Comparison of ENCODE assay signal across 21 cellular contexts in genomic region chr11:68480193-68480592, GRCh38.
"Had no signal": no experiment of that assay in that cellular context is flagged by ENCODE, and none has a peak within 500 bp of the region (broad histone marks: within the 10 kb centered on the region; RNA-seq: fewer than 3 reads in every experiment).

No MANE protein-coding gene starts in this region.

- H3K9me3 Mint-ChIP-seq: activated T-cell treated with anti-CD3 and anti-CD28 coated beads, Interleukin-2, amount 50 U/mL, for 4 hours; effector memory CD8-positive, alpha-beta T cell had no signal

- ATAC-seq: activated CD8-positive, alpha-beta memory T cell treated with anti-CD3 and anti-CD28 coated beads, Interleukin-2, amount 10 ng/mL, durations not matched to agents 7 days and 5 days; activated T-cell treated with anti-CD3 and anti-CD28 coated beads, Interleukin-2, amount 50 U/mL, for 4 hours; effector memory CD8-positive, alpha-beta T cell had no signal

- H3K9me3 ChIP-seq: left lung, neutrophil, pancreas, sigmoid colon, vagina had no signal

- H3K27me3 ChIP-seq: cardiac muscle cell, left lung, neutrophil, pancreas, sigmoid colon, spleen, tibial nerve, vagina had no signal

- H3K27me3 Mint-ChIP-seq: activated CD4-positive, alpha-beta memory T cell treated with anti-CD3 and anti-CD28 coated beads, Interleukin-2, amount 10 ng/mL, durations not matched to agents 7 days and 5 days; activated CD8-positive, alpha-beta memory T cell treated with anti-CD3 and anti-CD28 coated beads, Interleukin-2, amount 10 ng/mL, durations not matched to agents 7 days and 5 days; activated naive CD8-positive, alpha-beta T cell treated with anti-CD3 and anti-CD28 coated beads, Interleukin-2, amount 10 ng/mL, durations not matched to agents 7 days and 5 days; effector memory CD8-positive, alpha-beta T cell had no signal

- H3K36me3 ChIP-seq: pancreas, sigmoid colon, vagina had no signal

- H3K4me3 ChIP-seq: cardiac muscle cell, left lung, pancreas, sigmoid colon, spleen, tibial nerve, vagina had no signal

- H3K4me3 Mint-ChIP-seq: activated CD4-positive, alpha-beta memory T cell treated with anti-CD3 and anti-CD28 coated beads, Interleukin-2, amount 10 ng/mL, durations not matched to agents 7 days and 5 days; activated CD8-positive, alpha-beta memory T cell treated with anti-CD3 and anti-CD28 coated beads, Interleukin-2, amount 10 ng/mL, durations not matched to agents 7 days and 5 days; activated naive CD8-positive, alpha-beta T cell treated with anti-CD3 and anti-CD28 coated beads, Interleukin-2, amount 10 ng/mL, durations not matched to agents 7 days and 5 days; activated T-cell treated with anti-CD3 and anti-CD28 coated beads, Interleukin-2, amount 50 U/mL, for 4 hours had no signal

- FAIRE-seq: kidney, pancreas had no signal

- DNase-seq: activated CD4-positive, alpha-beta memory T cell treated with anti-CD3 and anti-CD28 coated beads, Interleukin-2, amount 10 ng/mL, durations not matched to agents 7 days and 5 days; activated CD4-positive, alpha-beta T cell treated with anti-CD3 and anti-CD28 coated beads for 48 hours; activated CD4-positive, CD25-positive, alpha-beta regulatory T cell; activated CD8-positive, alpha-beta memory T cell treated with anti-CD3 and anti-CD28 coated beads, Interleukin-2, amount 10 ng/mL, durations not matched to agents 7 days and 5 days; activated effector memory CD4-positive, alpha-beta T cell treated with Interleukin-2 at 50 U/mL for 16 hours; activated naive CD8-positive, alpha-beta T cell treated with anti-CD3 and anti-CD28 coated beads, Interleukin-2, amount 10 ng/mL, durations not matched to agents 7 days and 5 days; activated T-cell treated with anti-CD3 and anti-CD28 coated beads, Interleukin-2, amount 50 U/mL, for 4 hours; amygdala; effector memory CD8-positive, alpha-beta T cell; hippocampal formation; kidney; left lung; pancreas; sigmoid colon; spleen; stimulated activated naive CD4-positive, alpha-beta T cell treated with Interleukin-2 at 50 U/mL for 16 hours; substantia nigra had no signal

- H3K27ac Mint-ChIP-seq: activated CD4-positive, alpha-beta memory T cell treated with anti-CD3 and anti-CD28 coated beads, Interleukin-2, amount 10 ng/mL, durations not matched to agents 7 days and 5 days; activated CD8-positive, alpha-beta memory T cell treated with anti-CD3 and anti-CD28 coated beads, Interleukin-2, amount 10 ng/mL, durations not matched to agents 7 days and 5 days; activated naive CD8-positive, alpha-beta T cell treated with anti-CD3 and anti-CD28 coated beads, Interleukin-2, amount 10 ng/mL, durations not matched to agents 7 days and 5 days had no signal

- H3K27ac ChIP-seq: cardiac muscle cell, left lung, neutrophil, pancreas, spleen, tibial nerve had no signal
